1 cellular context compared by ENCODE assay signal in the genomic region with DNA sequence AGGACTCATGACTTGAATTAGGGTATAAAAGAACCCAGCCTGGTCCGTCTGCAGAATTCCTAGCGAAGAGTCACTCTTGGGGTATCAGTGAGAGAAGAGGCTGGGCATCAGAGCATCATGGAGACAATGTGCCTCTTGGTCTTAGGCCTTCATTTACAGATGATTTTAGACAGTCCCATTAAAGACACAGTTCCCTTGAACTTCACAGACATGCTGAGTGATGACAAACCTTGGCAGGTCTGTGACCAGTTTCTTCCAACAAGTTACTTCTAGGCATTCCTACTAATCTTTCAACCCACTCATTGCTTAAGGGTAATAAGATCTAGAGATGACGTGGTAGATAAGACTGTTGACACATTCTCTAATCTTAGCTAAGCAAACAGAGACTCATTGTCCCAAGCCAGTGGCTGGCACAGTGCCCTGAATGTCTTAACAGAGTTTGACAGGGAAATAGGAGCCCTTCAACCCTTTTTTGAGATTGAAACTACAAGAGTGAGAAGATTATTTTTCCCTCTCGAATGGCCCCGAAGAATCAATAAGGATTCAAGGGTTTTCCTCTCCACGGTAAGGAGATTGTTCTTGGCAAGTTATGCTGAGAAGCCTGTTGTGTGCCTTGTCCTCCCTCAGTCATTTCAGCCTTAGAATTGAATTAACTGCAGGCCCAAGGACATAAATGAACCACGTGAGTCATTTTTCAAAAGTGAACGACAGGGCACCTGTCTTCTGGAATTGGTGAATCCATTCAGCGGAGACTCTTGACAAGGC.
TF ChIP-seq lines count a peak whose summit lies in the region.

No MANE protein-coding gene starts in this region.

TF ChIP-seq in HCT116, 20 proteins besides CTCF, POLR2A, EP300 and RAD21 (continued from another document):
- TF ChIP-seq, protein P1, sequence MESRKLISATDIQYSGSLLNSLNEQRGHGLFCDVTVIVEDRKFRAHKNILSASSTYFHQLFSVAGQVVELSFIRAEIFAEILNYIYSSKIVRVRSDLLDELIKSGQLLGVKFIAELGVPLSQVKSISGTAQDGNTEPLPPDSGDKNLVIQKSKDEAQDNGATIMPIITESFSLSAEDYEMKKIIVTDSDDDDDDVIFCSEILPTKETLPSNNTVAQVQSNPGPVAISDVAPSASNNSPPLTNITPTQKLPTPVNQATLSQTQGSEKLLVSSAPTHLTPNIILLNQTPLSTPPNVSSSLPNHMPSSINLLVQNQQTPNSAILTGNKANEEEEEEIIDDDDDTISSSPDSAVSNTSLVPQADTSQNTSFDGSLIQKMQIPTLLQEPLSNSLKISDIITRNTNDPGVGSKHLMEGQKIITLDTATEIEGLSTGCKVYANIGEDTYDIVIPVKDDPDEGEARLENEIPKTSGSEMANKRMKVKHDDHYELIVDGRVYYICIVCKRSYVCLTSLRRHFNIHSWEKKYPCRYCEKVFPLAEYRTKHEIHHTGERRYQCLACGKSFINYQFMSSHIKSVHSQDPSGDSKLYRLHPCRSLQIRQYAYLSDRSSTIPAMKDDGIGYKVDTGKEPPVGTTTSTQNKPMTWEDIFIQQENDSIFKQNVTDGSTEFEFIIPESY (IDR thresholded peaks at IDR 0.05; ENCODE audit: extremely low read depth, insufficient replicate concordance, low read length), result no peak
- TF ChIP-seq, protein P2, sequence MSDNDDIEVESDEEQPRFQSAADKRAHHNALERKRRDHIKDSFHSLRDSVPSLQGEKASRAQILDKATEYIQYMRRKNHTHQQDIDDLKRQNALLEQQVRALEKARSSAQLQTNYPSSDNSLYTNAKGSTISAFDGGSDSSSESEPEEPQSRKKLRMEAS (IDR thresholded peaks at IDR 0.05), result peak; percentile 78
- TF ChIP-seq JUND (IDR thresholded peaks at IDR 0.05) (peak; percentile 96), ZFX (IDR thresholded peaks at IDR 0.05) (no peak), CBX3 (IDR thresholded peaks at IDR 0.05; ENCODE audit: low read depth) (peak; percentile 95)
